ENCODE assay signal across 18 cellular contexts in the genomic region with DNA sequence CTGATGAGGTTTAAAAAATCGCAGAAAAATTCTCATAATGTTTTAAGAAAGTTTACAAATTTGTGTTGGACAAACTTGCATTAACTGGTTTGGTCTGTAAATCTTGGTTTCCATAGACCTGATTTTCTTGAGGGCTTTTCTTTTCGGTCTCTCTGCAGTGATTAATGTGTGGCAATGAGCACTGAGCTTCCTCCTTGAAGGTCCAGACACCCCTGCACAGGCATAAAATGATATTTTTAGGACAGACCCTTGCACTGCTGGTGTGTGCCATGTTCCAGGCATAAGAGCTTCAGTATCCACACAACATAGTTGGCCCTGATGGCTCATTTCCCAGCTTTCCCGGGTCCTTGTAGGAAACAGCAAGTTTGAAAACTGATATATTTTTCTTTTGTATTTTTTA.
"Had no signal": no experiment of that assay in that cellular context is flagged by ENCODE, and none has a peak within 500 bp of the region (broad histone marks: within the 10 kb centered on the region; RNA-seq: fewer than 3 reads in every experiment).

No MANE protein-coding gene starts in this region.

- DNase-seq: activated B cell treated with CpG ODN at 0.5 μM for 24 hours; activated naive CD4-positive, alpha-beta T cell; activated T-cell treated with anti-CD3 and anti-CD28 coated beads for 4 hours; activated T-cell treated with anti-CD3 and anti-CD28 coated beads, Interleukin-2, amount 50 U/mL, for 72 hours; effector memory CD4-positive, alpha-beta T cell; islet precursor cell; left ventricle myocardium inferior; mesendoderm; mucosa of descending colon; posterior cingulate gyrus; right cardiac atrium; stimulated activated CD4-positive, alpha-beta T cell treated with anti-CD3 and anti-CD28 coated beads, Interleukin-15, amount 100 ng/mL, for 24 hours; stimulated activated CD4-positive, alpha-beta T cell treated with anti-CD3 and anti-CD28 coated beads, Interleukin-2, amount 100 ng/mL, for 24 hours; stimulated activated naive B cell treated with anti-CD40 and anti-IgM and Interleukin-4, amounts not matched to agents 10 μg/mL and 1 μg/mL and 100 μg/mL, for 72 hours; tibial artery had no signal

- H3K27me3 Mint-ChIP-seq: activated B cell treated with CpG ODN at 0.5 μM for 24 hours; central memory CD8-positive, alpha-beta T cell; natural killer cell treated with Interleukin-12 subunit alpha and Interleukin-12 subunit beta and Interleukin-15 and Interleukin-18, amount 100 ng/mL, for 72 hours; stimulated activated naive B cell treated with anti-CD40 and anti-IgM and Interleukin-4, amounts not matched to agents 10 μg/mL and 1 μg/mL and 100 μg/mL, for 72 hours had no signal

- H3K4me3 Mint-ChIP-seq: activated B cell treated with CpG ODN at 0.5 μM for 24 hours; activated T-cell treated with anti-CD3 and anti-CD28 coated beads, Interleukin-2, amount 50 U/mL, for 72 hours; central memory CD8-positive, alpha-beta T cell; natural killer cell treated with Interleukin-12 subunit alpha and Interleukin-12 subunit beta and Interleukin-15 and Interleukin-18, amount 100 ng/mL, for 72 hours; stimulated activated naive B cell treated with anti-CD40 and anti-IgM and Interleukin-4, amounts not matched to agents 10 μg/mL and 1 μg/mL and 100 μg/mL, for 72 hours had no signal

- H3K9me3 Mint-ChIP-seq: activated B cell treated with CpG ODN at 0.5 μM for 24 hours; activated naive CD4-positive, alpha-beta T cell treated with anti-CD3 and anti-CD28 coated beads, Interleukin-2, amount 50 U/mL, for 72 hours; activated T-cell treated with anti-CD3 and anti-CD28 coated beads, Interleukin-2, amount 50 U/mL, for 72 hours; central memory CD8-positive, alpha-beta T cell; natural killer cell treated with Interleukin-12 subunit alpha and Interleukin-12 subunit beta and Interleukin-15 and Interleukin-18, amount 100 ng/mL, for 72 hours; stimulated activated naive B cell treated with anti-CD40 and anti-IgM and Interleukin-4, amounts not matched to agents 10 μg/mL and 1 μg/mL and 100 μg/mL, for 72 hours had no signal

- ATAC-seq: activated naive CD4-positive, alpha-beta T cell treated with anti-CD3 and anti-CD28 coated beads, Interleukin-2, amount 50 U/mL, for 72 hours; activated T-cell treated with anti-CD3 and anti-CD28 coated beads, Interleukin-2, amount 50 U/mL, for 72 hours; mucosa of descending colon; natural killer cell treated with Interleukin-12 subunit alpha and Interleukin-12 subunit beta and Interleukin-15 and Interleukin-18, amount 100 ng/mL, for 72 hours; right cardiac atrium; stimulated activated naive B cell treated with anti-CD40 and anti-IgM and Interleukin-4, amounts not matched to agents 10 μg/mL and 1 μg/mL and 100 μg/mL, for 72 hours had no signal

- H3K27ac Mint-ChIP-seq: activated B cell treated with CpG ODN at 0.5 μM for 24 hours; activated naive CD4-positive, alpha-beta T cell treated with anti-CD3 and anti-CD28 coated beads, Interleukin-2, amount 50 U/mL, for 72 hours; activated T-cell treated with anti-CD3 and anti-CD28 coated beads, Interleukin-2, amount 50 U/mL, for 72 hours; natural killer cell treated with Interleukin-12 subunit alpha and Interleukin-12 subunit beta and Interleukin-15 and Interleukin-18, amount 100 ng/mL, for 72 hours; stimulated activated naive B cell treated with anti-CD40 and anti-IgM and Interleukin-4, amounts not matched to agents 10 μg/mL and 1 μg/mL and 100 μg/mL, for 72 hours had no signal

- H3K36me3 Mint-ChIP-seq: activated naive CD4-positive, alpha-beta T cell treated with anti-CD3 and anti-CD28 coated beads, Interleukin-2, amount 50 U/mL, for 72 hours; natural killer cell treated with Interleukin-12 subunit alpha and Interleukin-12 subunit beta and Interleukin-15 and Interleukin-18, amount 100 ng/mL, for 72 hours had no signal

- H3K4me1 Mint-ChIP-seq: activated B cell treated with CpG ODN at 0.5 μM for 24 hours; central memory CD8-positive, alpha-beta T cell had no signal
